12 cellular contexts compared by ENCODE assay signal in genomic region chr11:75242722-75243600, GRCh38. TPM values are rescaled to one million over a fixed set of nuclear protein-coding genes. Genes with fewer than 3 reads are reported as not detected.
DNase-seq lines count a peak whose midpoint lies in the region; ATAC-seq lines count a peak whose summit lies in the region.
"Had no signal": no experiment of that assay in that cellular context is flagged by ENCODE, and none has a peak within 500 bp of the region (broad histone marks: within the 10 kb centered on the region; RNA-seq: fewer than 3 reads in every experiment).

No MANE protein-coding gene starts in this region.

- peak; percentile 42 for DNase-seq in activated CD8-positive, alpha-beta memory T cell treated with anti-CD3 and anti-CD28 coated beads, Interleukin-2, amount 50 U/mL, for 48 hours
- no peak for DNase-seq in activated CD8-positive, alpha-beta memory T cell treated with anti-CD3 and anti-CD28 coated beads for 24 hours
- DNase-seq in T-cell = peak in 1 of 34 experiments; percentile 22
- no peak for DNase-seq in effector memory CD8-positive, alpha-beta T cell
- peak; percentile 73 for DNase-seq in posterior vena cava (ENCODE audit: low spot score)
- DNase-seq in globus pallidus (ENCODE audit: low spot score) = no peak
- DNase-seq in NCI-H748 treated with DMSO at 0.1 percent for 48 hours (lab: John Stamatoyannopoulos, UW) = no peak
- DNase-seq: KBM-7, NCI-H1105 treated with DMSO at 0.1 percent for 48 hours, SW 1271 had no signal

- peaks cover 20 to 36% of the 10 kb centered on the region in 2 donors for H3K27me3 Mint-ChIP-seq in T-cell
- peaks cover 24 to 43% of the 10 kb centered on the region in 2 donors for H3K27me3 Mint-ChIP-seq in effector memory CD8-positive, alpha-beta T cell

- no peaks in the 10 kb centered on the region for H3K36me3 Mint-ChIP-seq in T-cell
- peaks cover 8% of the 10 kb centered on the region for H3K36me3 Mint-ChIP-seq in effector memory CD8-positive, alpha-beta T cell (ENCODE audit: insufficient read depth)

- H3K4me1 Mint-ChIP-seq in T-cell = peaks cover 6 to 13% (median 10%) of the 10 kb centered on the region in 3 donors
- H3K4me1 Mint-ChIP-seq in effector memory CD8-positive, alpha-beta T cell (ENCODE audit: low read depth in 2 of 2) = peaks cover 5 to 6% of the 10 kb centered on the region in 2 donors

- no peaks in the 10 kb centered on the region for H3K9me3 Mint-ChIP-seq in T-cell
- no peaks in the 10 kb centered on the region for H3K9me3 Mint-ChIP-seq in effector memory CD8-positive, alpha-beta T cell

- CTCF ChIA-PET in T-cell (lab: Charles Lee) = interaction anchor here (0.5 to 3.6 kb wide), 9 partner anchors 10 to 313 kb away, joined by 3 to 22 read pairs (median 4); no protein-coding TSS in a partner anchor

- intact Hi-C loops in posterior vena cava (cut with DNase I) = loop anchor here (5.0 to 10.0 kb wide), 3 partner anchors 101 to 308 kb away; no protein-coding TSS in a partner anchor

- ATAC-seq in T-cell (replicated peaks in 1 of 4) (no peak), GM18873 (IDR thresholded peaks at IDR 0.05; ENCODE audit: low FRiP score, unreplicated experiment) (no peak)
- ATAC-seq in effector memory CD8-positive, alpha-beta T cell (replicated peaks) = no peak
- ATAC-seq: Panc1 had no signal

- peak overlapping the region; percentile 67 to 84 (median 75) for H3K4me3 Mint-ChIP-seq in T-cell
- peak overlapping the region; percentile 77 to 84 for H3K4me3 Mint-ChIP-seq in effector memory CD8-positive, alpha-beta T cell

- POLR2A ChIA-PET in T-cell (lab: Charles Lee) = interaction anchor here in 1 of 2 donors (0.6 to 0.9 kb wide), 2 partner anchors 13 to 464 kb away, joined by 5 to 6 read pairs; no protein-coding TSS in a partner anchor

- peak overlapping the region in 1 of 2 donors; percentile 39 for H3K27ac Mint-ChIP-seq in T-cell
- H3K27ac Mint-ChIP-seq in effector memory CD8-positive, alpha-beta T cell = peak overlapping the region in 1 of 2 donors; percentile 84

RNA-seq across cellular contexts. Expression of gene TPBGL, which starts 2.4 kb away (rescaled TPM):
- total RNA-seq in T-cell (under 1 TPM; 0.13 to 0.59 (median 0.47) TPM), posterior vena cava (under 1 TPM; 0.46 to 0.67 TPM)

Comparison
In these comparisons a context has a peak if more than half of its experiments do, and no peak if none do; other contexts are left out.
1. DNase-seq: peak in activated CD8-positive, alpha-beta memory T cell treated with anti-CD3 and anti-CD28 coated beads, Interleukin-2, amount 50 U/mL, for 48 hours (single experiment) and posterior vena cava (single experiment); none in activated CD8-positive, alpha-beta memory T cell treated with anti-CD3 and anti-CD28 coated beads for 24 hours (single experiment), effector memory CD8-positive, alpha-beta T cell (0 of 3), globus pallidus (single experiment) and NCI-H748 treated with DMSO at 0.1 percent for 48 hours (single experiment).